In genomic region chr1:33225586-33225985, GRCh38 we compare ENCODE assay signal across 34 cellular contexts.
"Had no signal": no experiment of that assay in that cellular context is flagged by ENCODE, and none has a peak within 500 bp of the region (broad histone marks: within the 10 kb centered on the region; RNA-seq: fewer than 3 reads in every experiment).

No MANE protein-coding gene starts in this region.

- H3K4me3 ChIP-seq: MG63 had no signal

- H3K9ac ChIP-seq: KMS-11 had no signal

- H3K36me3 ChIP-seq: MG63 had no signal

- H3K27ac ChIP-seq: KMS-11 had no signal

- H3K27me3 ChIP-seq: MG63 had no signal

- H3K4me2 ChIP-seq: KMS-11 had no signal

- DNase-seq: Karpas-422, Kasumi-1, MG63, MV-4-11, NCI-H1048, NCI-H1092, NCI-H1092 treated with DMSO at 0.1 percent for 48 hours, NCI-H1105, NCI-H1105 treated with DMSO at 0.1 percent for 48 hours, NCI-H1417, NCI-H1417 treated with DMSO at 0.1 percent for 48 hours, NCI-H1436, NCI-H1436 treated with DMSO at 0.1 percent for 48 hours, NCI-H146, NCI-H1694, NCI-H1694 treated with DMSO at 0.1 percent for 48 hours, NCI-H187, NCI-H187 treated with DMSO at 0.1 percent for 48 hours, NCI-H1930, NCI-H2029, NCI-H2029 treated with DMSO at 0.1 percent for 48 hours, NCI-H2081, NCI-H2081 treated with DMSO at 0.1 percent for 48 hours, NCI-H2107, NCI-H2171, NCI-H2171 treated with DMSO at 0.1 percent for 48 hours, NCI-H2227 treated with DMSO at 0.1 percent for 48 hours, NCI-H226, NCI-H345, NCI-H446, NCI-H446 treated with DMSO at 0.1 percent for 48 hours, NCI-H510A, NCI-H510A treated with DMSO at 0.1 percent for 48 hours had no signal
